In the genomic region with DNA sequence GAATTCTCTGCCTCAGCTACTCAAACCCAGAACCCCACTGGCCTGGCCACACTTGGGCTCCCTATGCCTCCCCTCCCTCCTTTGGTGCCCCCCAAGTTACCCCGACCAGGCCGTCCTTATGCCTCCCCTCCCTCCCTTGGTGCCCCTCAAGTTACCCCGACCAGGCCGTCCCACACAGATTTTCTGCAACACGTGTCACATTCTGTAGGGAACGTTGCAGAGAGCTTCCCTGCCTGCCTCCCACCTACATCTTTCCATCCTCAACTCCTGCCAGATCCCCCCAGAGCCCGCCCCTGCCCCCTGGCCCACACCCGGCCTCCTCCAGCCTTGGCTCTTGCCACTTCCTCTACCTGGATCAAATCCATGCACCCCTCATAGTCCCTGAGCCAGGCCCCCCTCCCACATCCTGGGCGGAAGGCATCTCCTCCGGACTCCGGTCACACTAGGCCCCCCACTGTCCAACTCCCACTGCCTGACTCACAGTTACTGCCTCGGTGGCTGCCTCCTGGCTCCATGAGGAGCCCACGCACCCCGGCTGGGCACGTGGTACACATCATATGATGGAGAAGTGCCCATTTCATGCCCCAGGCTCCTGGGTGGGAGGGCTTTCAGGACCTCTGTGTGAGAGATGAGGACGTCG, we compare ENCODE assay signal across 11 cellular contexts.
"Had no signal": no experiment of that assay in that cellular context is flagged by ENCODE, and none has a peak within 500 bp of the region (broad histone marks: within the 10 kb centered on the region; RNA-seq: fewer than 3 reads in every experiment).

No MANE protein-coding gene starts in this region.

- H3K27ac ChIP-seq: ascending aorta, breast epithelium, neutrophil, upper lobe of left lung had no signal

- H3K4me3 Mint-ChIP-seq: activated B cell treated with CpG ODN at 0.5 μM for 24 hours; activated naive CD8-positive, alpha-beta T cell treated with anti-CD3 and anti-CD28 coated beads, Interleukin-2, amount 10 ng/mL, durations not matched to agents 7 days and 5 days had no signal

- H3K27me3 ChIP-seq: ascending aorta, breast epithelium, neutrophil, upper lobe of left lung had no signal

- H3K4me1 Mint-ChIP-seq: activated B cell treated with CpG ODN at 0.5 μM for 24 hours; activated naive CD8-positive, alpha-beta T cell treated with anti-CD3 and anti-CD28 coated beads, Interleukin-2, amount 10 ng/mL, durations not matched to agents 7 days and 5 days had no signal

- H3K27ac Mint-ChIP-seq: activated B cell treated with CpG ODN at 0.5 μM for 24 hours; activated naive CD8-positive, alpha-beta T cell treated with anti-CD3 and anti-CD28 coated beads, Interleukin-2, amount 10 ng/mL, durations not matched to agents 7 days and 5 days had no signal

- H3K27me3 Mint-ChIP-seq: activated B cell treated with CpG ODN at 0.5 μM for 24 hours; activated naive CD8-positive, alpha-beta T cell treated with anti-CD3 and anti-CD28 coated beads, Interleukin-2, amount 10 ng/mL, durations not matched to agents 7 days and 5 days had no signal

- ATAC-seq: left colon had no signal

- H3K4me1 ChIP-seq: ascending aorta, breast epithelium, upper lobe of left lung had no signal

- H3K9me3 Mint-ChIP-seq: activated B cell treated with CpG ODN at 0.5 μM for 24 hours; activated naive CD8-positive, alpha-beta T cell treated with anti-CD3 and anti-CD28 coated beads, Interleukin-2, amount 10 ng/mL, durations not matched to agents 7 days and 5 days had no signal

- H3K9me3 ChIP-seq: ascending aorta, breast epithelium, neutrophil, upper lobe of left lung had no signal

- H3K4me3 ChIP-seq: ascending aorta, breast epithelium, upper lobe of left lung had no signal

- DNase-seq: activated B cell treated with CpG ODN at 0.5 μM for 24 hours; activated CD4-positive, alpha-beta T cell treated with anti-CD3 and anti-CD28 coated beads for 48 hours; activated effector memory CD4-positive, alpha-beta T cell treated with anti-CD3 and anti-CD28 coated beads, Interleukin-2, amount 50 U/mL, for 16 hours; activated naive CD8-positive, alpha-beta T cell treated with anti-CD3 and anti-CD28 coated beads, Interleukin-2, amount 10 ng/mL, durations not matched to agents 7 days and 5 days; erythroblast; left colon; stimulated activated naive CD4-positive, alpha-beta T cell had no signal

- H3K36me3 ChIP-seq: ascending aorta, breast epithelium had no signal
